Comparison of ENCODE assay signal across 8 cellular contexts in the genomic region with DNA sequence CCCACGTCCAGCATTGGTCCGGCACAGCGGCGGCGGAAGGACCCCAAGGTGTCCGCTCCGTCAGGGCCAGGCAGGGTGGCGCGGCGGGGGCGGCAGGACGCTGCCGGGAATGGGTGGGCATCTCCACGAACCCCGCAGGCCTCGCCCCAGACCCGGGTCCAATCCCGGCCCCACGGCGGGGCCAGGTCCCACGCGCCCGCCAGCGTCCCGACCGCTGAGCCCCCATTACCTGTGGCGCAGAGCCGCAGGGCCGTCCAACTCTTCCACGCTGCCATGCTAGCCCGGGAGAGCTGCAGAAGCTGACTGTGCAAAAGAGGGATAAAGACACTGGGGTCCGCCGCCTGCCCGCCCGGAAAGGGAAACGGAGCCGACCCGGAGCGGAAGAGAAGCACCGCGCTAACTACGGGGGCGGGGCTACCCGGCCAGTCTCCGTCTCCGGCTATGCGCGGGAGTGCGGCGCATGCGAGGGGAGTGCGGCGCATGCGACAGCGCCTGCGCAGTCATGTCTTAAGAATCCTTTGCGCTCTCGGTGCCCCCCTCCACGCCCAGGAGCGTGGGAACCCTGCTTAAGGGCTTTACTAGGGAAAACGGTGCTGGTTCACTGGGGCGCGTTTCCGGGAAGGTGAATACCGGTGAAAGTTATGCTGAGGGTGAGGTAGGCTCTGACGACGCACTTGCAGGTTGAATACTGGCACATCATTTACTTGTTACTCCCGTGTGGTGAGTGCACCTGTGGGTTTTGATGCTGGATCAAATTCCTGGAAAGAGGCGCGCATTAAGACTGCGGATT. TPM values are rescaled to one million over a fixed set of nuclear protein-coding genes. Genes with fewer than 3 reads are reported as not detected.
DNase-seq lines count a peak whose midpoint lies in the region; ATAC-seq and TF ChIP-seq lines count a peak whose summit lies in the region.

TSS of gene TMX3 (minus strand) at position 402 of the 790 bp plus-strand sequence. CDS start at position 275, 127 bp downstream.

- no peak for TF ChIP-seq EP300 in esophagus muscularis mucosa (IDR thresholded peaks at IDR 0.05)

- H3K27me3 ChIP-seq in KMS-11 (ENCODE audit: insufficient read depth, low read depth) (no peaks in the 10 kb centered on the region), Peyer's patch (no peaks in the 10 kb centered on the region), esophagus muscularis mucosa (no peaks in the 10 kb centered on the region)

- 3% methylated on average over 18 of the region's 71 CpGs for WGBS in esophagus muscularis mucosa

- H3K4me1 ChIP-seq in KMS-11 (ENCODE audit: low read depth, poor library complexity, severe bottlenecking) (peaks cover 21% of the 10 kb centered on the region), Peyer's patch (peaks cover 0 to 12% (median 3%) of the 10 kb centered on the region in 4 donors), esophagus muscularis mucosa (peaks cover 5 to 37% (median 30%) of the 10 kb centered on the region in 4 donors)

- H3K9me3 ChIP-seq in Peyer's patch, result no peaks in the 10 kb centered on the region
- H3K9me3 ChIP-seq in esophagus muscularis mucosa, result no peaks in the 10 kb centered on the region

- intact Hi-C loops in esophagus muscularis mucosa (cut with DNase I), result no loop called here

- H3K27ac ChIP-seq in KMS-11, result peak within 1 kb of the TSS; percentile 70
- H3K27ac ChIP-seq in Peyer's patch, result peak within 1 kb of the TSS; percentile 73 to 85 (median 78)
- peak within 1 kb of the TSS; percentile 80 to 84 (median 82) for H3K27ac ChIP-seq in esophagus muscularis mucosa (replicated peaks in 1 of 4)

- H3K4me2 ChIP-seq in KMS-11, result peak within 1 kb of the TSS; percentile 90

- ATAC-seq in GM21737 (IDR thresholded peaks at IDR 0.05; ENCODE audit: unreplicated experiment), result peak; percentile 94

- peak within 1 kb of the TSS; percentile 44 for H2AFZ ChIP-seq in KMS-11 (ENCODE audit: low read depth)

- peaks cover 20% of the 10 kb centered on the region for H3K36me3 ChIP-seq in KMS-11 (ENCODE audit: insufficient read depth)
- peaks cover 0 to 25% (median 0%) of the 10 kb centered on the region in 3 donors for H3K36me3 ChIP-seq in Peyer's patch
- H3K36me3 ChIP-seq in esophagus muscularis mucosa, result peaks cover 0 to 32% (median 18%) of the 10 kb centered on the region in 4 donors

- H3K79me2 ChIP-seq in KMS-11 (ENCODE audit: insufficient read depth, low read depth), result peaks cover 50% of the 10 kb centered on the region

- no peaks in the 10 kb centered on the region for H4K20me1 ChIP-seq in KMS-11 (ENCODE audit: insufficient read depth)

- H3K4me3 ChIP-seq in KMS-11 (IDR thresholded peaks at IDR 0.05; ENCODE audit: insufficient read depth, low read depth, low read length), result peak within 1 kb of the TSS; percentile 46
- H3K4me3 ChIP-seq in Peyer's patch, result peak within 1 kb of the TSS; percentile 77 to 98 (median 88)
- peak within 1 kb of the TSS; percentile 89 to 95 (median 92) for H3K4me3 ChIP-seq in esophagus muscularis mucosa

- TF ChIP-seq CTCF in KMS-11 (conservative IDR thresholded peaks at IDR 0.05; ENCODE audit: low read depth, low read length) (no peak), Peyer's patch (IDR thresholded peaks at IDR 0.05) (no peak), esophagus muscularis mucosa (IDR thresholded peaks at IDR 0.05) (peak in 1 of 3 experiments; percentile 18)

- DNase-seq in DMS53 treated with DMSO at 0.1 percent for 48 hours (lab: John Stamatoyannopoulos, UW; ENCODE audit: unreplicated experiment) (peak; percentile 98), Peyer's patch (peak; percentile 87 to 96 (median 92)), esophagus muscularis mucosa (ENCODE audit: extremely low spot score) (peak; percentile 93), myocyte (ENCODE audit: low read depth) (peak; percentile 95)
- peak; percentile 91 to 94 for DNase-seq in activated T-cell treated with anti-CD3 and anti-CD28 coated beads, Interleukin-2, amount 50 U/mL, for 48 hours
- peak; percentile 85 to 92 for DNase-seq in stimulated activated CD8-positive, alpha-beta memory T cell treated with anti-CD3 and anti-CD28 coated beads, Interleukin-7, amount 100 ng/mL, for 48 hours (ENCODE audit: extremely low read depth in 1 of 2, low read depth in 1 of 2)

- TF ChIP-seq POLR2A in Peyer's patch (IDR thresholded peaks at IDR 0.05), result no peak
- no peak for TF ChIP-seq POLR2A in esophagus muscularis mucosa (IDR thresholded peaks at IDR 0.05; ENCODE audit: low read depth)

- peak within 1 kb of the TSS; percentile 89 for H3K9ac ChIP-seq in KMS-11

RNA-seq across cellular contexts. Expression of gene TMX3, which starts in this region (rescaled TPM):
- total RNA-seq in Peyer's patch (10 to 100 TPM; 45.5 to 88.3 (median 57.0) TPM), esophagus muscularis mucosa (10 to 100 TPM; 29.0 to 39.5 (median 31.3) TPM), myocyte (96.9 and 103 TPM in 2 replicates)
- 26.4 TPM for polyA plus RNA-seq in myocyte (2012)

Comparison
In these comparisons a context has a peak if more than half of its experiments do, and no peak if none do; other contexts are left out.
1. Peak in every context shown above with its lines: DNase-seq, ATAC-seq, H3K4me3 ChIP-seq and H3K27ac ChIP-seq.